In genomic region chr6:84332139-84333034, GRCh38 we compare ENCODE assay signal across 12 cellular contexts.
DNase-seq lines count a peak whose midpoint lies in the region; ATAC-seq, FAIRE-seq and TF ChIP-seq lines count a peak whose summit lies in the region.
"Had no signal": no experiment of that assay in that cellular context is flagged by ENCODE, and none has a peak within 500 bp of the region (broad histone marks: within the 10 kb centered on the region; RNA-seq: fewer than 3 reads in every experiment).

No MANE protein-coding gene starts in this region.

- no peak overlapping the region for H3K27ac ChIP-seq in A549

- 39% methylated on average over 3 of the region's 3 CpGs for WGBS in A549 (ENCODE audit: missing lambda C conversion rate)

- H3K4me1 ChIP-seq in A549: no peaks in the 10 kb centered on the region

- no peak for DNase-seq in A549 (ENCODE audit: low read depth in 1 of 2, low spot score in 1 of 2)
- DNase-seq in A172 (ENCODE audit: low spot score): no peak
- DNase-seq in activated CD4-positive, CD25-positive, alpha-beta regulatory T cell treated with anti-CD3 and anti-CD28 coated beads, Interleukin-2, amount 50 U/mL, for 72 hours: no peak
- no peak for DNase-seq in stimulated activated naive CD4-positive, alpha-beta T cell (lab: John Stamatoyannopoulos, UW)
- no peak for DNase-seq in activated T-cell treated with anti-CD3 and anti-CD28 coated beads, Interleukin-2, amount 50 U/mL, for 4 hours
- DNase-seq: activated CD4-positive, alpha-beta T cell treated with anti-CD3 and anti-CD28 coated beads, Interleukin-2, amount 10 ng/mL, durations not matched to agents 24 days and 14 days; activated naive CD8-positive, alpha-beta T cell treated with anti-CD3 and anti-CD28 coated beads, Interleukin-2, amount 50 U/mL, for 24 hours; HFFc6; NCI-H1436 treated with DMSO at 0.1 percent for 48 hours had no signal

- TF ChIP-seq EP300 in A549 (IDR thresholded peaks at IDR 0.05): no peak

- POLR2A ChIA-PET in A549 (lab: Yijun Ruan, JAX): no interaction called here

- CTCF ChIA-PET in A549 (lab: Yijun Ruan, JAX): interaction anchor here (0.6 kb wide), 1 partner anchor 14 kb away, joined by 3 read pairs; no protein-coding TSS in a partner anchor

- no peak for TF ChIP-seq RAD21 in A549 (conservative IDR thresholded peaks at IDR 0.05 in 1 of 2, IDR thresholded peaks at IDR 0.05 in 1 of 2)

- H3K4me3 ChIP-seq in A549: no peak overlapping the region

- no peak overlapping the region for H3K4me3 Mint-ChIP-seq in activated T-cell treated with anti-CD3 and anti-CD28 coated beads, Interleukin-2, amount 50 U/mL, for 4 hours
- H3K4me3 Mint-ChIP-seq: activated CD4-positive, alpha-beta T cell treated with anti-CD3 and anti-CD28 coated beads, Interleukin-2, amount 10 ng/mL, durations not matched to agents 24 days and 14 days; activated naive CD8-positive, alpha-beta T cell treated with anti-CD3 and anti-CD28 coated beads, Interleukin-2, amount 50 U/mL, for 24 hours; HFFc6 had no signal

- H3K9me3 ChIP-seq in A549: no peaks in the 10 kb centered on the region

- no peaks in the 10 kb centered on the region for H3K9me3 Mint-ChIP-seq in activated T-cell treated with anti-CD3 and anti-CD28 coated beads, Interleukin-2, amount 50 U/mL, for 4 hours
- H3K9me3 Mint-ChIP-seq: activated CD4-positive, alpha-beta T cell treated with anti-CD3 and anti-CD28 coated beads, Interleukin-2, amount 10 ng/mL, durations not matched to agents 24 days and 14 days had no signal

- no peak for TF ChIP-seq CTCF in A549 (IDR thresholded peaks at IDR 0.05)

- no peak for FAIRE-seq in A549 (lab: Jason Lieb, UNC)

- ATAC-seq in A549: no peak
- peak; percentile 98 for ATAC-seq in GM19351 (IDR thresholded peaks at IDR 0.05; ENCODE audit: unreplicated experiment)
- peak; percentile 99 for ATAC-seq in HG02763 (IDR thresholded peaks at IDR 0.05; ENCODE audit: unreplicated experiment)
- ATAC-seq in HG03469 (IDR thresholded peaks at IDR 0.05; ENCODE audit: unreplicated experiment): peak; percentile 98
- ATAC-seq in activated T-cell treated with anti-CD3 and anti-CD28 coated beads, Interleukin-2, amount 50 U/mL, for 4 hours: no peak
- ATAC-seq: activated naive CD8-positive, alpha-beta T cell treated with anti-CD3 and anti-CD28 coated beads, Interleukin-2, amount 50 U/mL, for 24 hours had no signal

- no peaks in the 10 kb centered on the region for H3K4me1 Mint-ChIP-seq in activated T-cell treated with anti-CD3 and anti-CD28 coated beads, Interleukin-2, amount 50 U/mL, for 4 hours (ENCODE audit: low read depth)
- H3K4me1 Mint-ChIP-seq: activated CD4-positive, alpha-beta T cell treated with anti-CD3 and anti-CD28 coated beads, Interleukin-2, amount 10 ng/mL, durations not matched to agents 24 days and 14 days; activated naive CD8-positive, alpha-beta T cell treated with anti-CD3 and anti-CD28 coated beads, Interleukin-2, amount 50 U/mL, for 24 hours had no signal

- H3K36me3 Mint-ChIP-seq in activated T-cell treated with anti-CD3 and anti-CD28 coated beads, Interleukin-2, amount 50 U/mL, for 4 hours (ENCODE audit: insufficient read depth): no peaks in the 10 kb centered on the region

- no peak overlapping the region for H3K4me2 ChIP-seq in A549

- no peak for TF ChIP-seq POLR2A in A549 (IDR thresholded peaks at IDR 0.05; ENCODE audit: low read length)

- no peaks in the 10 kb centered on the region for H3K27me3 Mint-ChIP-seq in activated T-cell treated with anti-CD3 and anti-CD28 coated beads, Interleukin-2, amount 50 U/mL, for 4 hours (ENCODE audit: low read depth)
- H3K27me3 Mint-ChIP-seq: activated CD4-positive, alpha-beta T cell treated with anti-CD3 and anti-CD28 coated beads, Interleukin-2, amount 10 ng/mL, durations not matched to agents 24 days and 14 days; activated naive CD8-positive, alpha-beta T cell treated with anti-CD3 and anti-CD28 coated beads, Interleukin-2, amount 50 U/mL, for 24 hours had no signal

TF ChIP-seq in A549, 52 proteins besides CTCF, POLR2A, EP300 and RAD21:
- TF ChIP-seq MAFK (IDR thresholded peaks at IDR 0.05; ENCODE audit: partially characterized antibody) (peak; percentile 7), NPAS2 (CRISPR knock-in tag; IDR thresholded peaks at IDR 0.05; ENCODE audit: borderline replicate concordance) (no peak)

Comparison
In these comparisons a context has a peak if more than half of its experiments do, and no peak if none do; other contexts are left out.
1. ATAC-seq: peak in GM19351 (single experiment), HG02763 (single experiment) and HG03469 (single experiment); none in A549 (0 of 2) and activated T-cell treated with anti-CD3 and anti-CD28 coated beads, Interleukin-2, amount 50 U/mL, for 4 hours (0 of 2).